ENCODE assay signal across 2 cellular contexts in genomic region chr12:46958599-46959290, GRCh38.
A peak's percentile ranks its signal among the peaks of the same experiment; 100 is the strongest.
TF ChIP-seq lines count a peak whose summit lies in the region.

No MANE protein-coding gene starts in this region.

TF ChIP-seq in HCT116, 20 proteins besides CTCF, POLR2A, EP300 and RAD21:
- TF ChIP-seq, protein P1, sequence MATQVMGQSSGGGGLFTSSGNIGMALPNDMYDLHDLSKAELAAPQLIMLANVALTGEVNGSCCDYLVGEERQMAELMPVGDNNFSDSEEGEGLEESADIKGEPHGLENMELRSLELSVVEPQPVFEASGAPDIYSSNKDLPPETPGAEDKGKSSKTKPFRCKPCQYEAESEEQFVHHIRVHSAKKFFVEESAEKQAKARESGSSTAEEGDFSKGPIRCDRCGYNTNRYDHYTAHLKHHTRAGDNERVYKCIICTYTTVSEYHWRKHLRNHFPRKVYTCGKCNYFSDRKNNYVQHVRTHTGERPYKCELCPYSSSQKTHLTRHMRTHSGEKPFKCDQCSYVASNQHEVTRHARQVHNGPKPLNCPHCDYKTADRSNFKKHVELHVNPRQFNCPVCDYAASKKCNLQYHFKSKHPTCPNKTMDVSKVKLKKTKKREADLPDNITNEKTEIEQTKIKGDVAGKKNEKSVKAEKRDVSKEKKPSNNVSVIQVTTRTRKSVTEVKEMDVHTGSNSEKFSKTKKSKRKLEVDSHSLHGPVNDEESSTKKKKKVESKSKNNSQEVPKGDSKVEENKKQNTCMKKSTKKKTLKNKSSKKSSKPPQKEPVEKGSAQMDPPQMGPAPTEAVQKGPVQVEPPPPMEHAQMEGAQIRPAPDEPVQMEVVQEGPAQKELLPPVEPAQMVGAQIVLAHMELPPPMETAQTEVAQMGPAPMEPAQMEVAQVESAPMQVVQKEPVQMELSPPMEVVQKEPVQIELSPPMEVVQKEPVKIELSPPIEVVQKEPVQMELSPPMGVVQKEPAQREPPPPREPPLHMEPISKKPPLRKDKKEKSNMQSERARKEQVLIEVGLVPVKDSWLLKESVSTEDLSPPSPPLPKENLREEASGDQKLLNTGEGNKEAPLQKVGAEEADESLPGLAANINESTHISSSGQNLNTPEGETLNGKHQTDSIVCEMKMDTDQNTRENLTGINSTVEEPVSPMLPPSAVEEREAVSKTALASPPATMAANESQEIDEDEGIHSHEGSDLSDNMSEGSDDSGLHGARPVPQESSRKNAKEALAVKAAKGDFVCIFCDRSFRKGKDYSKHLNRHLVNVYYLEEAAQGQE (IDR thresholded peaks at IDR 0.05; ENCODE audit: low read depth): no peak

TF ChIP-seq in liver, 16 proteins besides CTCF, POLR2A, EP300 and RAD21 (continued from another document):
- TF ChIP-seq, protein P1 (IDR thresholded peaks at IDR 0.05): no peak
- TF ChIP-seq JUND (IDR thresholded peaks at IDR 0.05) (peak in 1 of 2 donors; percentile 63), YY1 (IDR thresholded peaks at IDR 0.05) (peak; percentile 52), EGR1 (IDR thresholded peaks at IDR 0.05; ENCODE audit: low read depth in 2 of 2) (no peak), NR2F2 (IDR thresholded peaks at IDR 0.05) (no peak), MAX (IDR thresholded peaks at IDR 0.05) (peak; percentile 83), HNF4A (conservative IDR thresholded peaks at IDR 0.05) (peak; percentile 78 to 79), TAF1 (conservative IDR thresholded peaks at IDR 0.05) (no peak), GABPA (IDR thresholded peaks at IDR 0.05 in 1 of 2, conservative IDR thresholded peaks at IDR 0.05 in 1 of 2) (no peak), FOXA2 (IDR thresholded peaks at IDR 0.05) (no peak)
- TF ChIP-seq, protein P2, sequence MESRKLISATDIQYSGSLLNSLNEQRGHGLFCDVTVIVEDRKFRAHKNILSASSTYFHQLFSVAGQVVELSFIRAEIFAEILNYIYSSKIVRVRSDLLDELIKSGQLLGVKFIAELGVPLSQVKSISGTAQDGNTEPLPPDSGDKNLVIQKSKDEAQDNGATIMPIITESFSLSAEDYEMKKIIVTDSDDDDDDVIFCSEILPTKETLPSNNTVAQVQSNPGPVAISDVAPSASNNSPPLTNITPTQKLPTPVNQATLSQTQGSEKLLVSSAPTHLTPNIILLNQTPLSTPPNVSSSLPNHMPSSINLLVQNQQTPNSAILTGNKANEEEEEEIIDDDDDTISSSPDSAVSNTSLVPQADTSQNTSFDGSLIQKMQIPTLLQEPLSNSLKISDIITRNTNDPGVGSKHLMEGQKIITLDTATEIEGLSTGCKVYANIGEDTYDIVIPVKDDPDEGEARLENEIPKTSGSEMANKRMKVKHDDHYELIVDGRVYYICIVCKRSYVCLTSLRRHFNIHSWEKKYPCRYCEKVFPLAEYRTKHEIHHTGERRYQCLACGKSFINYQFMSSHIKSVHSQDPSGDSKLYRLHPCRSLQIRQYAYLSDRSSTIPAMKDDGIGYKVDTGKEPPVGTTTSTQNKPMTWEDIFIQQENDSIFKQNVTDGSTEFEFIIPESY (IDR thresholded peaks at IDR 0.05): no peak
